Comparison of ENCODE assay signal across 8 cellular contexts in the genomic region with DNA sequence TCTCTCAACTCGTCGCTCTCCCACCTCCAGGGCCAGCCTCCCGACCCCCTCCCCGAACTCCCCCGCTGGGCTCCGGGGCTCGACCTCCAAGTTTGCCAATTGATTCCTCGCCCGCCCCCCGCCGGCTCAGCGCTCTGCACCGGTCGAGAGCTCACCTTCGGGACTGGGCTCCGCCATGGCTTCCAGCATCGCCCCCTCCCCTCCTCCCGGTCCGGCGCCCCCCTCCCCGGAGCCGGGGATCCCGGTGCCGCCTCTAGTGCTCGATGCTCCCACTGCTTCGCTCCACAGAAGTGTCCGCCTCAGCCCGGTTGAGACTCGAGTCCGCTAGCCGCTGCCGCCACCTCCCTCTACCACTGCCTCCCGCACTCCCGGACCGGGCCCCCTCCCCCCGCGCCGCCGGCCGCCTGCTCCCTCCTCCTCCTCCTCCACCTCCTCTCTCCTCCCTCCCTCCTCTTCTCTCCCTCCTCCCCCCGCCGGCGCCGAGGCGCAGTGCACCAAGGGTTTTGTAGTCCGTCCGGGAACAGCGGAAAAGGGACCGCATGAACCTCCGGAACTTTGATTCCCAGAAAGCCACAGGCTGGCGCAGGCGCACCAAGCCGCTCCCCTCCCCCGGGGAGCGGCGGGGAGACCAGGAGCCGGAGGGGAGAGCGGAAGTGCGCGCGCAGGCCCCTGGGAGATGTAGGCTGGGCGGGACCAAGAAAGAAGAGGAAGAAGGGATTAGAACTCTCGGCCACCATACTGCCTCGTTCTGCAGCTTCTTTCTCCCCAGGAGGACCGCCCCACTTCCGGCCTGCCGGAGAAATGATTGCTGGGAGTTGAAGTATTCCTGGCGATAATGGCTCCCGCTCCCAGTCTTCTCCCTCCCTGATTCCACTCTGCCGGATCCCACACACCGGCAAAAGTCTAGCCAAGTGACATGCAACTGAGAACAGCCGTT. TPM values are rescaled to one million over a fixed set of nuclear protein-coding genes. Genes with fewer than 3 reads are reported as not detected.
DNase-seq lines count a peak whose midpoint lies in the region; ATAC-seq and TF ChIP-seq lines count a peak whose summit lies in the region.

A gene (minus strand): TSS at position 367 of the 937 bp plus-strand sequence. CDS start 178 bp downstream, at position 189.

- TF ChIP-seq CTCF in adrenal gland (IDR thresholded peaks at IDR 0.05) (peak in 3 of 6 experiments; percentile 19 to 49 (median 42)), transverse colon (IDR thresholded peaks at IDR 0.05) (peak in 3 of 5 experiments; percentile 20 to 77 (median 70))

- peaks cover 46 to 47% of the 10 kb centered on the region in 2 donors for H3K4me1 ChIP-seq in adrenal gland (replicated peaks in 1 of 2)
- H3K4me1 ChIP-seq in trophoblast cell (ENCODE audit: control insufficient read depth in 1 of 2, insufficient read depth in 2 of 2, low read length in 2 of 2), result peaks cover 18 to 29% of the 10 kb centered on the region in 2 experiments
- peaks cover 31 to 61% (median 45%) of the 10 kb centered on the region in 4 donors for H3K4me1 ChIP-seq in transverse colon

- ATAC-seq in HG02798 (IDR thresholded peaks at IDR 0.05; ENCODE audit: poor library complexity, unreplicated experiment), result peak; percentile 64

- H4K8ac ChIP-seq in trophoblast cell (ENCODE audit: low read depth, low read length), result peak within 1 kb of the TSS; percentile 85

- peak; percentile 48 for TF ChIP-seq EP300 in transverse colon (IDR thresholded peaks at IDR 0.05; ENCODE audit: low read depth)

- peak; percentile 99 for DNase-seq in NCI-H146 (lab: John Stamatoyannopoulos, UW)
- DNase-seq in T-helper 1 cell, result peak; percentile 94 to 100 (median 95)
- peak; percentile 99 to 100 (median 99) for DNase-seq in adrenal gland
- DNase-seq in cardiac septum (ENCODE audit: low spot score), result peak; percentile 100
- peak; percentile 99 to 100 for DNase-seq in trophoblast cell
- peak; percentile 99 for DNase-seq in transverse colon

- H2BK120ac ChIP-seq in trophoblast cell (ENCODE audit: insufficient read depth, low read length, poor library complexity), result peak within 1 kb of the TSS; percentile 95

- peak within 1 kb of the TSS; percentile 29 for H2BK12ac ChIP-seq in trophoblast cell (ENCODE audit: low read length)

- H4K91ac ChIP-seq in trophoblast cell (ENCODE audit: low read depth, low read length), result peak within 1 kb of the TSS; percentile 99

- H3K9me3 ChIP-seq in adrenal gland (replicated peaks in 1 of 3) (no peaks in the 10 kb centered on the region), trophoblast cell (ENCODE audit: insufficient read depth, low read depth, low read length) (peaks cover 4% of the 10 kb centered on the region), transverse colon (no peaks in the 10 kb centered on the region)

- peaks cover 0 to 36% of the 10 kb centered on the region in 2 donors for H3K36me3 ChIP-seq in adrenal gland (replicated peaks in 1 of 2)
- peaks cover 29 to 44% of the 10 kb centered on the region in 2 experiments for H3K36me3 ChIP-seq in trophoblast cell (ENCODE audit: control insufficient read depth in 1 of 2, insufficient read depth in 2 of 2, low read length in 2 of 2)
- peaks cover 0 to 13% (median 6%) of the 10 kb centered on the region in 4 donors for H3K36me3 ChIP-seq in transverse colon

- H3K27ac ChIP-seq in adrenal gland, result peak within 1 kb of the TSS; percentile 87 to 100 (median 95)
- peak within 1 kb of the TSS; percentile 89 for H3K27ac ChIP-seq in trophoblast cell (ENCODE audit: low read depth, low read length)
- H3K27ac ChIP-seq in transverse colon, result peak within 1 kb of the TSS; percentile 96 to 99 (median 98)

- H3K18ac ChIP-seq in trophoblast cell (ENCODE audit: low read length), result peak within 1 kb of the TSS; percentile 94

- peak within 1 kb of the TSS; percentile 95 for H2BK5ac ChIP-seq in trophoblast cell (ENCODE audit: low read depth, low read length, poor library complexity)

- H3K79me2 ChIP-seq in trophoblast cell (ENCODE audit: control insufficient read depth, insufficient read depth, low read length, poor library complexity), result peaks cover 29% of the 10 kb centered on the region

- TF ChIP-seq POLR2A in GM10847 (IDR thresholded peaks at IDR 0.05; ENCODE audit: extremely low read depth, insufficient read length), result peak; percentile 22
- TF ChIP-seq POLR2A in adrenal gland (IDR thresholded peaks at IDR 0.05), result peak in 1 of 2 donors; percentile 64
- TF ChIP-seq POLR2A in transverse colon (IDR thresholded peaks at IDR 0.05), result peak; percentile 80

- H3K79me1 ChIP-seq in trophoblast cell (ENCODE audit: low read length), result peaks cover 30% of the 10 kb centered on the region

- in situ Hi-C loops in transverse colon (cut with MboI; ENCODE audit: low pct_ligation_motif_present in 1 of 4, low pct_unique_long_range_greater_than_20kb in 1 of 4, low sequenced_read_pairs in 3 of 4), result loop anchor here in 1 of 4 donors (25.0 kb wide), 1 partner anchor 898 kb away; no protein-coding TSS in a partner anchor

- peak within 1 kb of the TSS; percentile 53 for H2AFZ ChIP-seq in trophoblast cell (ENCODE audit: insufficient read depth, low read length, poor library complexity)

- peak within 1 kb of the TSS; percentile 96 for H2AK5ac ChIP-seq in trophoblast cell (ENCODE audit: low read length)

- intact Hi-C loops in adrenal gland (cut with DNase I) (no loop called here), cardiac septum (cut with DNase I) (loop anchor here (1.0 to 5.0 kb wide), 4 partner anchors 13 to 318 kb away; a partner anchor contains a TSS), transverse colon (cut with DNase I; ENCODE audit: low total_unique reads) (loop anchor here (5.0 kb wide), 1 partner anchor 603 kb away; no protein-coding TSS in a partner anchor)

- H3K27me3 ChIP-seq in adrenal gland, result no peaks in the 10 kb centered on the region
- no peaks in the 10 kb centered on the region for H3K27me3 ChIP-seq in trophoblast cell (ENCODE audit: insufficient read depth, low read length)
- no peaks in the 10 kb centered on the region for H3K27me3 ChIP-seq in transverse colon

- H3K23ac ChIP-seq in trophoblast cell (ENCODE audit: low read length), result no peak within 1 kb of the TSS

- WGBS in adrenal gland, 4 donors, result 1 to 2% (median 1%) methylated on average over 25 to 70 of the region's 72 CpGs
- no CpG with 5 or more reads among the region's 72 CpGs for WGBS in trophoblast cell (ENCODE audit: extremely low coverage, insufficient coverage, insufficient read length)
- WGBS in transverse colon (ENCODE audit: low coverage in 1 of 2), 2 donors, result 0 to 1% methylated on average over 5 to 60 of the region's 72 CpGs

- peak within 1 kb of the TSS; percentile 89 for H4K12ac ChIP-seq in trophoblast cell (ENCODE audit: low read depth, low read length)

- H3K9ac ChIP-seq in trophoblast cell (ENCODE audit: low read length), result peak within 1 kb of the TSS; percentile 99

- H3K4ac ChIP-seq in trophoblast cell (ENCODE audit: low read depth, low read length), result peak within 1 kb of the TSS; percentile 100

- H3K4me2 ChIP-seq in trophoblast cell (ENCODE audit: low read length), result peak within 1 kb of the TSS; percentile 61

- H3K14ac ChIP-seq in trophoblast cell (ENCODE audit: low read length), result peak within 1 kb of the TSS; percentile 96

- H3K4me3 ChIP-seq in adrenal gland, result peak within 1 kb of the TSS; percentile 86 to 95 (median 92)
- H3K4me3 ChIP-seq in trophoblast cell (ENCODE audit: low read depth, low read length), result peak within 1 kb of the TSS; percentile 94
- H3K4me3 ChIP-seq in transverse colon, result peak within 1 kb of the TSS; percentile 81 to 95 (median 86)

RNA-seq across cellular contexts. Expression of the gene that starts here (rescaled TPM):
- total RNA-seq in adrenal gland, result 100 to 1,000 TPM in 1 of 8 donors, 10 to 100 TPM in 7; 33.5 to 141 (median 64.5) TPM
- polyA plus RNA-seq in adrenal gland, result 10 to 100 TPM; 28.0 to 80.3 (median 49.6) TPM
- 20.5 TPM for total RNA-seq in cardiac septum
- 127 and 128 TPM in 2 replicates for polyA plus RNA-seq in trophoblast cell (2013)
- total RNA-seq in transverse colon, result 10 to 100 TPM; 20.6 to 33.5 (median 27.8) TPM

Comparison
In these comparisons a context has a peak if more than half of its experiments do, and no peak if none do; other contexts are left out.
1. Peak in every context shown above with its lines: DNase-seq, ATAC-seq, H3K4me3 ChIP-seq and H3K27ac ChIP-seq.
2. intact Hi-C loops: an anchor here in cardiac septum (1.0 to 5.0 kb wide) and transverse colon (5.0 kb wide); none called in adrenal gland.